Comparison of ENCODE assay signal across 8 cellular contexts in the genomic region with DNA sequence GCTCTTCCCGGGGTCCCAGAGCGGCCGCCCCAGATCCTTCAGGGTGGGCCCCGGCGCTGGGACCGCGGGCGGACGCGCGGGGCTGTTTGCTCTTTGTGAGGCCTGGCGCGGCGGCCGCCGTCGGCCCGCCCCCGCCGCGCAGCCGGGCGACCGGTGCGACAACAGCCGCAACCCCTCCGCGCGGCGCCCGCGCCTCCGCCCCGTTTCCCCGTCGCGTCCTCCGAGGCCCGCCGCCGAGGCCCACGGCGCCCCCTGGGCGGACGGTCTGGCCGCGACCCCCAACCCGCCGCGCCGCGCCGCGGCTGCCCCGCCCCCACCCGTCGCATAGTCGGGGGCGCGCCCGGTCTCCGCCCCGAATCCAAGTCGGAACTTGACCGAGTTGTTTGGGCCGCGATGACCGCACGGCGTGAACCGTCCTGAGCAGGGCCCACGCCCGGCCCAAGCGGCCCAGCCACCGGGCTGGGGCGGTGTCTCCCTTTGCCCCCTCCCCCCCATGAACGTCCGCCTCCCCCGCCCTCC. TPM values are rescaled to one million over a fixed set of nuclear protein-coding genes. Genes with fewer than 3 reads are reported as not detected.
A peak's percentile ranks its signal among the peaks of the same experiment; 100 is the strongest.
DNase-seq lines count a peak whose midpoint lies in the region; ATAC-seq and TF ChIP-seq lines count a peak whose summit lies in the region.

No MANE protein-coding gene starts in this region.

- no peak for TF ChIP-seq POLR2A in spleen (IDR thresholded peaks at IDR 0.05)

- H3K36me3 Mint-ChIP-seq in activated naive CD4-positive, alpha-beta T cell treated with anti-CD3 and anti-CD28 coated beads, Interleukin-2, amount 50 U/mL, for 24 hours = peaks cover 8% of the 10 kb centered on the region

- peak overlapping the region; percentile 98 to 100 (median 100) for H3K27ac ChIP-seq in spleen

- H3K36me3 ChIP-seq in spleen = peaks cover 0 to 31% (median 4%) of the 10 kb centered on the region in 6 donors

- H3K4me3 Mint-ChIP-seq in activated naive CD4-positive, alpha-beta T cell treated with anti-CD3 and anti-CD28 coated beads, Interleukin-2, amount 50 U/mL, for 24 hours = peak overlapping the region; percentile 85

- 0 to 1% (median 0%) methylated on average over 2 to 79 of the region's 79 CpGs; no CpG with 5 or more reads in 1 of the 5 donors for WGBS in spleen, 5 donors

- H3K9me3 ChIP-seq in spleen = no peaks in the 10 kb centered on the region

- no peak for TF ChIP-seq CTCF in spleen (IDR thresholded peaks at IDR 0.05 in 8 of 11, conservative IDR thresholded peaks at IDR 0.05 in 3 of 11)

- no peaks in the 10 kb centered on the region for H3K27me3 Mint-ChIP-seq in activated naive CD4-positive, alpha-beta T cell treated with anti-CD3 and anti-CD28 coated beads, Interleukin-2, amount 50 U/mL, for 24 hours

- ATAC-seq in HG03571 (IDR thresholded peaks at IDR 0.05; ENCODE audit: unreplicated experiment) = peak; percentile 0

- peak; percentile 39 for DNase-seq in activated CD8-positive, alpha-beta memory T cell treated with anti-CD3 and anti-CD28 coated beads, Interleukin-2, amount 50 U/mL, for 4 hours
- DNase-seq in activated CD8-positive, alpha-beta memory T cell treated with anti-CD3 and anti-CD28 coated beads, Interleukin-2, amount 50 U/mL, for 48 hours = no peak
- DNase-seq in spleen = peak; percentile 92
- DNase-seq in 8988T = no peak
- no peak for DNase-seq in NCI-H446 (lab: John Stamatoyannopoulos, UW)

- H3K27ac Mint-ChIP-seq in activated naive CD4-positive, alpha-beta T cell treated with anti-CD3 and anti-CD28 coated beads, Interleukin-2, amount 50 U/mL, for 24 hours = no peak overlapping the region

- intact Hi-C loops in spleen (cut with DNase I; ENCODE audit: low total_unique reads) = no loop called here

- H3K9me3 Mint-ChIP-seq in activated naive CD4-positive, alpha-beta T cell treated with anti-CD3 and anti-CD28 coated beads, Interleukin-2, amount 50 U/mL, for 24 hours = no peaks in the 10 kb centered on the region

- peaks cover 25 to 59% (median 50%) of the 10 kb centered on the region in 6 donors for H3K4me1 ChIP-seq in spleen

- no peaks in the 10 kb centered on the region for H3K27me3 ChIP-seq in spleen (replicated peaks in 1 of 7)

- H3K4me1 Mint-ChIP-seq in activated naive CD4-positive, alpha-beta T cell treated with anti-CD3 and anti-CD28 coated beads, Interleukin-2, amount 50 U/mL, for 24 hours = peaks cover 68% of the 10 kb centered on the region

- H3K4me3 ChIP-seq in iPS-11a (ENCODE audit: low read depth, low read length) = peak overlapping the region; percentile 62
- H3K4me3 ChIP-seq in spleen = peak overlapping the region; percentile 55 to 89 (median 76)

RNA-seq across cellular contexts. Expression of a gene that starts 0.4 kb away (rescaled TPM):
- 100 to 1,000 TPM in 3 of 7 donors, 10 to 100 TPM in 4; 84.9 to 139 (median 96.6) TPM for total RNA-seq in spleen
- polyA plus RNA-seq in spleen = 10 to 100 TPM; 68.2 to 86.0 (median 73.1) TPM

Comparison
In these comparisons a context has a peak if more than half of its experiments do, and no peak if none do; other contexts are left out.
1. DNase-seq: peak in activated CD8-positive, alpha-beta memory T cell treated with anti-CD3 and anti-CD28 coated beads, Interleukin-2, amount 50 U/mL, for 4 hours (single experiment) and spleen (single experiment); none in activated CD8-positive, alpha-beta memory T cell treated with anti-CD3 and anti-CD28 coated beads, Interleukin-2, amount 50 U/mL, for 48 hours (single experiment), 8988T (single experiment) and NCI-H446 (0 of 2).